Comparison of ENCODE assay signal across 8 cellular contexts in the genomic region with DNA sequence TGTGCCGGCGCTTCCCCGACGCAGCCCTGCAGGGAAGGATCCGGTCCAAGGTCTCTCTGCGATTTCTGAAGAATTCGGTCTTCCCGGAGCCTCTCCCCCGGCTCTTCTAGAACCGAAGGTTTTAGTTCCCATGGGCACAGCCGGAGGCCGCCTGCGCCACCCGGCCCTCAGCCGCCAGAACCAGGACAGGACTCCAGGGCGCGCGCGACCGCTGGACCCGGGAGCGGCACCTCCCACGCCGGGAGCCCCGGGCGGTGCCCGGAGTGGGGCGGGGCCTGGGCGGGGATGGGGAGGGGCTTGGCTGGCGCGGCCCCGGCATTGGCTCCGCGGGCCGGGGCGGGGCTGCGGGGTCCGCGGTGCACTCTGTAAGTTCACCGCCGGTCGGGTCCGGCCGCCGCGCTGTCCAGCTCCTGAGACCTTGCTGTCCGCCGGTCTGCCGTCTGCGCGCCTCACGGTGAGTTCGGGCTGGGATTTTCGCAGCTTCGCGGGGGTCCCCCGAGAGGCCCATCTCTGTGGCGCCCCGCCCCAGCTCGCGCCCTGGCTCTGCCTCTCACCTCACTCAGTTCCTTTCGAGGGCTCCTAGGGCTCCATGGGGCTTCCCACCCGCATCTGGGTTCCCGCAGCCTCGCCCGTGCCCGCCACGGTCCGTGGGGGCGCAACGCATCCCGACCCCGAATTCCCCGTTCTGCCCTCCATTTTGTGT. TPM values are rescaled to one million over a fixed set of nuclear protein-coding genes. Genes with fewer than 3 reads are reported as not detected.
DNase-seq lines count a peak whose midpoint lies in the region; ATAC-seq and TF ChIP-seq lines count a peak whose summit lies in the region.

A gene with protein sequence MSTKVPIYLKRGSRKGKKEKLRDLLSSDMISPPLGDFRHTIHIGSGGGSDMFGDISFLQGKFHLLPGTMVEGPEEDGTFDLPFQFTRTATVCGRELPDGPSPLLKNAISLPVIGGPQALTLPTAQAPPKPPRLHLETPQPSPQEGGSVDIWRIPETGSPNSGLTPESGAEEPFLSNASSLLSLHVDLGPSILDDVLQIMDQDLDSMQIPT (plus strand): TSS at position 366 of the 703 bp plus-strand sequence. CDS start 6,033 bp downstream, outside the sequence.

- no peaks in the 10 kb centered on the region for H3K27me3 ChIP-seq in layer of hippocampus (ENCODE audit: control insufficient read depth, insufficient read depth, low read length)

- DNase-seq in NCI-H2171 treated with DMSO at 0.1 percent for 48 hours (lab: John Stamatoyannopoulos, UW): peak; percentile 65
- peak; percentile 87 for DNase-seq in activated CD4-positive, alpha-beta T cell treated with anti-CD3 and anti-CD28 coated beads for 36 hours
- DNase-seq in choroid plexus epithelial cell (ENCODE audit: low read depth): peak; percentile 85
- peak; percentile 39 to 73 (median 66) for DNase-seq in stimulated activated CD4-positive, alpha-beta T cell treated with anti-CD3 and anti-CD28 coated beads, Interleukin-1b, Interleukin-23, amount 100 ng/mL, for 24 hours (ENCODE audit: low read depth in 4 of 4, low spot score in 1 of 4)
- DNase-seq in NCI-H1694 (lab: John Stamatoyannopoulos, UW): no peak

- POLR2A ChIA-PET in activated CD4-positive, alpha-beta T cell treated with anti-CD3 and anti-CD28 coated beads for 36 hours (lab: Charles Lee): interaction anchor here (1.0 kb wide), 2 partner anchors 81 to 192 kb away, joined by 3 to 5 read pairs; a partner anchor contains a TSS

- H3K27ac Mint-ChIP-seq in activated CD4-positive, alpha-beta T cell treated with anti-CD3 and anti-CD28 coated beads for 36 hours: no peak within 1 kb of the TSS

- CTCF ChIA-PET in activated CD4-positive, alpha-beta T cell treated with anti-CD3 and anti-CD28 coated beads for 36 hours (lab: Charles Lee): interaction anchor here (0.6 to 4.3 kb wide), 26 partner anchors 9 to 641 kb away, joined by 3 to 87 read pairs (median 5); a partner anchor contains a TSS

- TF ChIP-seq CTCF in choroid plexus epithelial cell (conservative IDR thresholded peaks at IDR 0.05; ENCODE audit: low read depth, low read length): no peak

- peaks cover 11% of the 10 kb centered on the region for H3K4me1 Mint-ChIP-seq in activated CD4-positive, alpha-beta T cell treated with anti-CD3 and anti-CD28 coated beads for 36 hours

- H3K27me3 Mint-ChIP-seq in activated CD4-positive, alpha-beta T cell treated with anti-CD3 and anti-CD28 coated beads for 36 hours: peaks cover 5% of the 10 kb centered on the region

- H3K27ac ChIP-seq in layer of hippocampus (ENCODE audit: low read depth, low read length): peak within 1 kb of the TSS; percentile 93

- no peaks in the 10 kb centered on the region for H3K36me3 Mint-ChIP-seq in activated CD4-positive, alpha-beta T cell treated with anti-CD3 and anti-CD28 coated beads for 36 hours (ENCODE audit: low read depth)

- peak; percentile 34 for TF ChIP-seq POLR2A in GM15510 (IDR thresholded peaks at IDR 0.05; ENCODE audit: borderline replicate concordance, extremely low read depth, insufficient read length)

- ATAC-seq in HG02763 (IDR thresholded peaks at IDR 0.05; ENCODE audit: unreplicated experiment): peak; percentile 71
- ATAC-seq in activated CD4-positive, alpha-beta T cell treated with anti-CD3 and anti-CD28 coated beads for 36 hours: peak; percentile 90

- peak within 1 kb of the TSS; percentile 91 for H3K4me3 ChIP-seq in choroid plexus epithelial cell (ENCODE audit: low read depth, low read length)

- H3K9me3 Mint-ChIP-seq in activated CD4-positive, alpha-beta T cell treated with anti-CD3 and anti-CD28 coated beads for 36 hours (ENCODE audit: low read depth): no peaks in the 10 kb centered on the region

- peak within 1 kb of the TSS; percentile 73 for H3K4me3 Mint-ChIP-seq in activated CD4-positive, alpha-beta T cell treated with anti-CD3 and anti-CD28 coated beads for 36 hours

- intact Hi-C loops in activated CD4-positive, alpha-beta T cell treated with anti-CD3 and anti-CD28 coated beads for 36 hours (cut with DNase I, micrococcal nuclease): loop anchor here (1.0 to 5.0 kb wide), 12 partner anchors 19 to 302 kb away; a partner anchor contains a TSS

RNA-seq across cellular contexts. Expression of the gene that starts here (rescaled TPM):
- total RNA-seq in activated CD4-positive, alpha-beta T cell treated with anti-CD3 and anti-CD28 coated beads for 36 hours: under 1 TPM; 0.91 to 0.93 TPM

Comparison
In these comparisons a context has a peak if more than half of its experiments do, and no peak if none do; other contexts are left out.
1. Peak in DNase-seq and ATAC-seq in activated CD4-positive, alpha-beta T cell treated with anti-CD3 and anti-CD28 coated beads for 36 hours; RNA of the gene not detected or under 1 TPM.